Comparison of ENCODE assay signal across 8 cellular contexts in the genomic region with DNA sequence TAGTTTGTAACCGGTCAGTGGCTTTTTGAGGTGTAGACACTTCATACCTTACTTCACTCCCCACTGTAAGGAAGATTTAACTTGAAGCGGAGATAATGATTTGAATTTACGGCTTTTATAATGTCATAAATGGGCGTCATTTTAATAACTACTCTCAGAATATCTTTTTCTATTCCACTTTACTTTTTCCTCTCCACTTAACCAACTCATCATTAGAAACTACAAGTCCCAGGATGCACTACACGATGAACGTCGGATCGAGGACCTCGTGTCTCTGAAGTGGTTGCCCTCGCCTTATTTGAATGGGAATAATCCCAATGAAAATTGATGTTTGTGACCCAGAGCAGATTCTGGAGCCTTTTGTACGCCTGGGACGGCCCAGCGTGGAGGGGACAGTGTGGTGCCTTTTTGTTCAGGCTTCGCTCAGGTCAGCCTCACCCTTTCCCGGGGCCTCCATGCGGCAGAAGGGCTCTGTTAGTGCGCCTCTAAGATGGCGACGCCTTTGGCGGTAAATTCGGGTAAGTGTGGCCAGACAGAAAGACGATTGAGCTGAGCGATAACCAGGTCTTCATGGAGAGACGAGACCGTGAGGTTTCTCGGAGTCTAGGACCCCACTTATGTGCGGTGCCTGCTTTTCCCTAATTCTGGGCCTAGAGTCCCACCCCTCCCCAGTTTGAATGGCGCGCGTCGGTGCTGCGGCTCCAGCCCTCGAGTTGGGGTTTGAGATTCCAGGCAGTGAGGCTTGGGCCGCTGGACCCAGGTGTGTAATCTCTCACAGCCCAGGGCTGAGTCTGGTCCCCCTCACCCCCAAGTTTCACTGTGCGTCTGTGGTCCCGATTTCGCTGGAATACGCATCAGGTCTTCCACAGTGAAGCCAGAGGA. TPM values are rescaled to one million over a fixed set of nuclear protein-coding genes. Genes with fewer than 3 reads are reported as not detected.
DNase-seq lines count a peak whose midpoint lies in the region; ATAC-seq and TF ChIP-seq lines count a peak whose summit lies in the region.

A gene with protein sequence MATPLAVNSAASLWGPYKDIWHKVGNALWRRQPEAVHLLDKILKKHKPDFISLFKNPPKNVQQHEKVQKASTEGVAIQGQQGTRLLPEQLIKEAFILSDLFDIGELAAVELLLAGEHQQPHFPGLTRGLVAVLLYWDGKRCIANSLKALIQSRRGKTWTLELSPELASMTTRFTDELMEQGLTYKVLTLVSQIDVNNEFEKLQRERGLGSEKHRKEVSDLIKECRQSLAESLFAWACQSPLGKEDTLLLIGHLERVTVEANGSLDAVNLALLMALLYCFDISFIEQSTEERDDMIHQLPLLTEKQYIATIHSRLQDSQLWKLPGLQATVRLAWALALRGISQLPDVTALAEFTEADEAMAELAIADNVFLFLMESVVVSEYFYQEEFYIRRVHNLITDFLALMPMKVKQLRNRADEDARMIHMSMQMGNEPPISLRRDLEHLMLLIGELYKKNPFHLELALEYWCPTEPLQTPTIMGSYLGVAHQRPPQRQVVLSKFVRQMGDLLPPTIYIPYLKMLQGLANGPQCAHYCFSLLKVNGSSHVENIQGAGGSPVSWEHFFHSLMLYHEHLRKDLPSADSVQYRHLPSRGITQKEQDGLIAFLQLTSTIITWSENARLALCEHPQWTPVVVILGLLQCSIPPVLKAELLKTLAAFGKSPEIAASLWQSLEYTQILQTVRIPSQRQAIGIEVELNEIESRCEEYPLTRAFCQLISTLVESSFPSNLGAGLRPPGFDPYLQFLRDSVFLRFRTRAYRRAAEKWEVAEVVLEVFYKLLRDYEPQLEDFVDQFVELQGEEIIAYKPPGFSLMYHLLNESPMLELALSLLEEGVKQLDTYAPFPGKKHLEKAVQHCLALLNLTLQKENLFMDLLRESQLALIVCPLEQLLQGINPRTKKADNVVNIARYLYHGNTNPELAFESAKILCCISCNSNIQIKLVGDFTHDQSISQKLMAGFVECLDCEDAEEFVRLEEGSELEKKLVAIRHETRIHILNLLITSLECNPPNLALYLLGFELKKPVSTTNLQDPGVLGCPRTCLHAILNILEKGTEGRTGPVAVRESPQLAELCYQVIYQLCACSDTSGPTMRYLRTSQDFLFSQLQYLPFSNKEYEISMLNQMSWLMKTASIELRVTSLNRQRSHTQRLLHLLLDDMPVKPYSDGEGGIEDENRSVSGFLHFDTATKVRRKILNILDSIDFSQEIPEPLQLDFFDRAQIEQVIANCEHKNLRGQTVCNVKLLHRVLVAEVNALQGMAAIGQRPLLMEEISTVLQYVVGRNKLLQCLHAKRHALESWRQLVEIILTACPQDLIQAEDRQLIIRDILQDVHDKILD (N-terminal part only) (plus strand): TSS at position 463 of the 882 bp plus-strand sequence. CDS start 28 bp downstream, at position 491.

- H3K36me3 Mint-ChIP-seq in CD4-positive, alpha-beta T cell (ENCODE audit: low read depth) = peaks cover 10% of the 10 kb centered on the region

- POLR2A ChIA-PET in CD4-positive, alpha-beta T cell (lab: Charles Lee) = interaction anchor here (1.0 to 1.5 kb wide), 7 partner anchors 13 to 387 kb away, joined by 3 to 9 read pairs (median 4); a partner anchor contains a TSS

- peak; percentile 56 to 88 (median 66) for DNase-seq in CD4-positive, alpha-beta T cell
- DNase-seq in NCI-H748 (lab: John Stamatoyannopoulos, UW; ENCODE audit: unreplicated experiment) = peak; percentile 90
- DNase-seq in activated CD4-positive, alpha-beta T cell treated with anti-CD3 and anti-CD28 coated beads, Interleukin-2, amount 50 U/mL, for 48 hours = peak; percentile 74 to 81
- peak; percentile 76 for DNase-seq in lower lobe of right lung
- peak; percentile 40 to 67 (median 56) for DNase-seq in stimulated activated CD4-positive, alpha-beta T cell treated with anti-CD3 and anti-CD28 coated beads, TNF-alpha, amount 100 ng/mL, for 1 hour (ENCODE audit: low read depth in 3 of 3, low spot score in 1 of 3)

- H3K27me3 ChIP-seq in CD4-positive, alpha-beta T cell (ENCODE audit: control insufficient read depth, insufficient read depth, low read length) = no peaks in the 10 kb centered on the region
- H3K27me3 ChIP-seq in ectodermal cell (ENCODE audit: control insufficient read depth, insufficient read depth, low read length, poor library complexity, severe bottlenecking) = no peaks in the 10 kb centered on the region
- H3K27me3 ChIP-seq in lower lobe of right lung (ENCODE audit: low read depth) = no peaks in the 10 kb centered on the region

- ATAC-seq in CD4-positive, alpha-beta T cell (ENCODE audit: poor library complexity) = peak; percentile 84
- ATAC-seq in GM19395 (IDR thresholded peaks at IDR 0.05; ENCODE audit: unreplicated experiment) (peak; percentile 79), HG03558 (IDR thresholded peaks at IDR 0.05; ENCODE audit: extremely low read depth, unreplicated experiment) (peak; percentile 43), lower lobe of right lung (peak; percentile 94 to 97)

- peak within 1 kb of the TSS; percentile 35 for H3K27ac Mint-ChIP-seq in CD4-positive, alpha-beta T cell

- H3K4me1 ChIP-seq in ectodermal cell (ENCODE audit: control insufficient read depth, insufficient read depth, low read length) (no peaks in the 10 kb centered on the region), lower lobe of right lung (peaks cover 12% of the 10 kb centered on the region)

- intact Hi-C loops in CD4-positive, alpha-beta T cell (cut with DNase I, micrococcal nuclease) = loop anchor here (1.0 to 10.0 kb wide), 7 partner anchors 47 to 1240 kb away; a partner anchor contains a TSS
- intact Hi-C loops in lower lobe of right lung (cut with DNase I) = no loop called here

- H3K4me3 Mint-ChIP-seq in CD4-positive, alpha-beta T cell = peak within 1 kb of the TSS; percentile 62

- H3K36me3 ChIP-seq in ectodermal cell (ENCODE audit: control insufficient read depth, insufficient read depth, low read length) (no peaks in the 10 kb centered on the region), lower lobe of right lung (no peaks in the 10 kb centered on the region)

- H3K27me3 Mint-ChIP-seq in CD4-positive, alpha-beta T cell = no peaks in the 10 kb centered on the region

- TF ChIP-seq CTCF in CD4-positive, alpha-beta T cell (IDR thresholded peaks at IDR 0.05) = no peak
- TF ChIP-seq CTCF in lower lobe of right lung (IDR thresholded peaks at IDR 0.05) = no peak

- peaks cover 16% of the 10 kb centered on the region for H3K4me1 Mint-ChIP-seq in CD4-positive, alpha-beta T cell (ENCODE audit: low read depth)

- peak within 1 kb of the TSS; percentile 78 for H3K4me3 ChIP-seq in ectodermal cell (ENCODE audit: insufficient read depth, low read depth, low read length)
- peak within 1 kb of the TSS; percentile 88 for H3K4me3 ChIP-seq in lower lobe of right lung

- no peaks in the 10 kb centered on the region for H3K9me3 ChIP-seq in CD4-positive, alpha-beta T cell (ENCODE audit: control insufficient read depth, low read length)
- H3K9me3 ChIP-seq in ectodermal cell (ENCODE audit: control insufficient read depth, low read length) (no peaks in the 10 kb centered on the region), lower lobe of right lung (no peaks in the 10 kb centered on the region)

- no peaks in the 10 kb centered on the region for H3K9me3 Mint-ChIP-seq in CD4-positive, alpha-beta T cell

- H3K27ac ChIP-seq in CD4-positive, alpha-beta T cell (ENCODE audit: low read depth, low read length) = peak within 1 kb of the TSS; percentile 93
- H3K27ac ChIP-seq in ectodermal cell (ENCODE audit: insufficient read depth, low read depth, low read length, poor library complexity, severe bottlenecking) (peak within 1 kb of the TSS; percentile 96), lower lobe of right lung (peak within 1 kb of the TSS; percentile 98)

- 0 to 5% methylated on average over 35 to 38 of the region's 38 CpGs for WGBS in ectodermal cell, 2 experiments

- CTCF ChIA-PET in CD4-positive, alpha-beta T cell (lab: Charles Lee) = interaction anchor here (0.7 to 1.2 kb wide), 4 partner anchors 12 to 276 kb away, joined by 3 read pairs; no protein-coding TSS in a partner anchor

RNA-seq across cellular contexts. Expression of the gene that starts here (rescaled TPM):
- 10 to 100 TPM; 50.6 to 54.7 TPM for total RNA-seq in CD4-positive, alpha-beta T cell
- polyA plus RNA-seq in ectodermal cell (2013, experiment 1 of 4) = 125 TPM
- 136 TPM for polyA plus RNA-seq in ectodermal cell (2013, experiment 2 of 4)
- 100 TPM for polyA plus RNA-seq in ectodermal cell (2013, experiment 3 of 4)
- polyA plus RNA-seq in ectodermal cell (2013, experiment 4 of 4) = 92.8 TPM
- total RNA-seq in lower lobe of right lung = 40.2 TPM

Comparison
In these comparisons a context has a peak if more than half of its experiments do, and no peak if none do; other contexts are left out.
1. Peak in every context shown above with its lines: DNase-seq, ATAC-seq, H3K4me3 ChIP-seq and H3K27ac ChIP-seq.
2. ATAC-seq: peak in every context shown above with its lines; median percentile 96 in lower lobe of right lung; 84 in CD4-positive, alpha-beta T cell; 79 in GM19395; 43 in HG03558.